ENCODE assay signal across 2 cellular contexts in the genomic region with DNA sequence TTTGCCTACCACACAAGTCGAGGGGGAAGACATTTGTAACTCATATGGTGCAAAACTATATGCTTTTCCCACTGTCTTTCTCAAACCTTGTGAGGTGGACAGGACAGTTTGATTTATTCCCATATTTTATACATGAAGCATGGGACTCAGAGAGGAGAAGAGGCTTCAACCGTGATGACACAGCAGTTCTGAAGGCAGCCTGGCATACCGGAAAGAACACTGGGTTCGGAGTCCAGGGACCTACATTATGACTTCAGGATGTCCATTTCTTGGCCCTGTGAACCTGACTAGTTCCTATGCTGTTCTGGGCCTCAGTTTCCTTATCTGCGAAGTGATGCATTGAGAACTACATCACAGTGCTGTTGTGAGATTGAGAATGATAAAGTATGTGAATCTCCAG.
TF ChIP-seq lines count a peak whose summit lies in the region.

No MANE protein-coding gene starts in this region.

TF ChIP-seq in GM23338, 12 proteins besides CTCF, POLR2A, EP300 and RAD21 (continued from another document):
- no peak for TF ChIP-seq EZH2 (IDR thresholded peaks at IDR 0.05; ENCODE audit: low read depth, unreplicated experiment)
- TF ChIP-seq CREB1 (CRISPR knock-in tag; IDR thresholded peaks at IDR 0.05; ENCODE audit: low read depth): no peak
- TF ChIP-seq ZNF331 (CRISPR knock-in tag; IDR thresholded peaks at IDR 0.05; ENCODE audit: low read depth): no peak

TF ChIP-seq in K562, 482 proteins besides CTCF, POLR2A, EP300 and RAD21 (continued from another document):
- TF ChIP-seq, protein P1, sequence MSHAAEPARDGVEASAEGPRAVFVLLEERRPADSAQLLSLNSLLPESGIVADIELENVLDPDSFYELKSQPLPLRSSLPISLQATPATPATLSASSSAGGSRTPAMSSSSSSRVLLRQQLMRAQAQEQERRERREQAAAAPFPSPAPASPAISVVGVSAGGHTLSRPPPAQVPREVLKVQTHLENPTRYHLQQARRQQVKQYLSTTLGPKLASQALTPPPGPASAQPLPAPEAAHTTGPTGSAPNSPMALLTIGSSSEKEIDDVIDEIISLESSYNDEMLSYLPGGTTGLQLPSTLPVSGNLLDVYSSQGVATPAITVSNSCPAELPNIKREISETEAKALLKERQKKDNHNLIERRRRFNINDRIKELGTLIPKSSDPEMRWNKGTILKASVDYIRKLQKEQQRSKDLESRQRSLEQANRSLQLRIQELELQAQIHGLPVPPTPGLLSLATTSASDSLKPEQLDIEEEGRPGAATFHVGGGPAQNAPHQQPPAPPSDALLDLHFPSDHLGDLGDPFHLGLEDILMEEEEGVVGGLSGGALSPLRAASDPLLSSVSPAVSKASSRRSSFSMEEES (CRISPR knock-in tag; IDR thresholded peaks at IDR 0.05): no peak
